27 cellular contexts compared by ENCODE assay signal in genomic region chr5:10676224-10676623, GRCh38.
DNase-seq lines count a peak whose midpoint lies in the region; ATAC-seq, FAIRE-seq and TF ChIP-seq lines count a peak whose summit lies in the region.
"Had no signal": no experiment of that assay in that cellular context is flagged by ENCODE, and none has a peak within 500 bp of the region (broad histone marks: within the 10 kb centered on the region; RNA-seq: fewer than 3 reads in every experiment).

No MANE protein-coding gene starts in this region.

- H3K27ac ChIP-seq in GM12878 (ENCODE audit: control insufficient read depth, insufficient read depth) (no peak overlapping the region), suprapubic skin (no peak overlapping the region), foreskin keratinocyte (no peak overlapping the region), small intestine (ENCODE audit: low read depth in 1 of 2, low read length in 1 of 2) (no peak overlapping the region)
- H3K27ac ChIP-seq: A549, gastroesophageal sphincter, KMS-11, left lung, stomach, tibial artery had no signal

- TF ChIP-seq POLR2A in GM12878 (IDR thresholded peaks at IDR 0.05; ENCODE audit: low read depth, low read length) (peak; percentile 39; the same call in 1 of the 2 replicates), suprapubic skin (IDR thresholded peaks at IDR 0.05) (no peak)

- no peak overlapping the region for H2AFZ ChIP-seq in GM12878 (ENCODE audit: control insufficient read depth, low read depth, low read length)

- TF ChIP-seq RAD21 in GM12878 (IDR thresholded peaks at IDR 0.05; ENCODE audit: insufficient read depth, low read depth, low read length) = no peak

- no peaks in the 10 kb centered on the region for H3K4me1 ChIP-seq in GM12878 (ENCODE audit: control insufficient read depth, insufficient read depth, low read length)
- no peaks in the 10 kb centered on the region for H3K4me1 ChIP-seq in suprapubic skin
- no peaks in the 10 kb centered on the region for H3K4me1 ChIP-seq in foreskin keratinocyte
- H3K4me1 ChIP-seq in small intestine (ENCODE audit: control insufficient read depth in 2 of 2, insufficient read depth in 1 of 2, low read depth in 1 of 2, low read length in 1 of 2) = no peaks in the 10 kb centered on the region
- H3K4me1 ChIP-seq: A549, gastroesophageal sphincter, tibial artery had no signal

- no peaks in the 10 kb centered on the region for H3K4me1 Mint-ChIP-seq in activated naive CD4-positive, alpha-beta T cell treated with anti-CD3 and anti-CD28 coated beads, Interleukin-2, amount 50 U/mL, for 24 hours
- H3K4me1 Mint-ChIP-seq in activated naive CD4-positive, alpha-beta T cell treated with anti-CD3 and anti-CD28 coated beads for 36 hours (ENCODE audit: low read depth) = no peaks in the 10 kb centered on the region

- H3K9me3 ChIP-seq in GM12878 (replicated peaks; ENCODE audit: control insufficient read depth, insufficient read depth, low read length) = no peaks in the 10 kb centered on the region; the same call in 2 of the 3 replicates
- H3K9me3 ChIP-seq in suprapubic skin = no peaks in the 10 kb centered on the region
- no peaks in the 10 kb centered on the region for H3K9me3 ChIP-seq in small intestine (ENCODE audit: control insufficient read depth, low read depth)
- H3K9me3 ChIP-seq: A549, stomach had no signal

- intact Hi-C loops in activated naive CD4-positive, alpha-beta T cell treated with anti-CD3 and anti-CD28 coated beads for 36 hours (cut with micrococcal nuclease) = no loop called here
- intact Hi-C loops in GM12878 (cut with micrococcal nuclease; ENCODE audit: unreplicated experiment) = no loop called here

- no peaks in the 10 kb centered on the region for H3K27me3 Mint-ChIP-seq in activated naive CD4-positive, alpha-beta T cell treated with anti-CD3 and anti-CD28 coated beads, Interleukin-2, amount 50 U/mL, for 24 hours
- H3K27me3 Mint-ChIP-seq in activated naive CD4-positive, alpha-beta T cell treated with anti-CD3 and anti-CD28 coated beads for 36 hours (ENCODE audit: low read depth) = no peaks in the 10 kb centered on the region

- ATAC-seq in GM12878 = no peak
- ATAC-seq in foreskin keratinocyte = no peak
- ATAC-seq in GM19395 (IDR thresholded peaks at IDR 0.05; ENCODE audit: unreplicated experiment) = no peak
- ATAC-seq: CD8-positive, alpha-beta T cell; gastroesophageal sphincter; left lung had no signal

- WGBS in GM12878 (ENCODE audit: insufficient coverage, insufficient replicate concordance, low lambda C conversion rate, missing lambda C conversion rate) = 75% methylated on average over 4 of the region's 4 CpGs
- WGBS in suprapubic skin = 76% methylated on average over 4 of the region's 4 CpGs
- 72 to 84% (median 81%) methylated on average over 4 of the region's 4 CpGs for WGBS in small intestine, 3 donors

- H3K36me3 ChIP-seq in GM12878 (ENCODE audit: control insufficient read depth in 2 of 2, insufficient read depth in 2 of 2, low read length in 1 of 2) (peaks cover 15 to 22% of the 10 kb centered on the region in 2 experiments; a peak in 3 of 4 replicates), suprapubic skin (peaks cover 37% of the 10 kb centered on the region), small intestine (ENCODE audit: control insufficient read depth in 2 of 2, insufficient read depth in 2 of 2, low read length in 2 of 2) (peaks cover 3 to 19% of the 10 kb centered on the region in 2 donors)

- POLR2A ChIA-PET in GM12878 (lab: Charles Lee) = no interaction called here

- TF ChIP-seq CTCF in GM12878 (IDR thresholded peaks at IDR 0.05 in 2 of 3, conservative IDR thresholded peaks at IDR 0.05 in 1 of 3; ENCODE audit: control insufficient read depth in 2 of 3, extremely low read depth in 1 of 3, insufficient read depth in 1 of 3, low read depth in 3 of 3, low read length in 3 of 3) (no peak), suprapubic skin (IDR thresholded peaks at IDR 0.05) (no peak), foreskin keratinocyte (conservative IDR thresholded peaks at IDR 0.05) (no peak)

- RAD21 ChIA-PET in GM12878 (lab: Charles Lee; ENCODE audit: unreplicated experiment) = interaction anchor here (1.4 kb wide), 1 partner anchor 115 kb away, joined by 3 read pairs; no protein-coding TSS in a partner anchor

- no peaks in the 10 kb centered on the region for H3K27me3 ChIP-seq in GM12878 (replicated peaks in 1 of 2; ENCODE audit: control insufficient read depth in 2 of 2, insufficient read depth in 2 of 2, low read length in 1 of 2)
- H3K27me3 ChIP-seq in suprapubic skin = no peaks in the 10 kb centered on the region
- H3K27me3 ChIP-seq in foreskin keratinocyte = no peaks in the 10 kb centered on the region
- H3K27me3 ChIP-seq in small intestine (ENCODE audit: control insufficient read depth in 2 of 2, insufficient read depth in 2 of 2, low read length in 2 of 2) = no peaks in the 10 kb centered on the region
- H3K27me3 ChIP-seq: left lung, stomach, tibial artery had no signal

- H3K27ac Mint-ChIP-seq in activated naive CD4-positive, alpha-beta T cell treated with anti-CD3 and anti-CD28 coated beads, Interleukin-2, amount 50 U/mL, for 24 hours = peak overlapping the region; percentile 46
- no peak overlapping the region for H3K27ac Mint-ChIP-seq in activated naive CD4-positive, alpha-beta T cell treated with anti-CD3 and anti-CD28 coated beads for 36 hours
- H3K27ac Mint-ChIP-seq: CD8-positive, alpha-beta T cell had no signal

- H3K79me2 ChIP-seq in GM12878 (ENCODE audit: control insufficient read depth, insufficient read depth, low read length) = no peaks in the 10 kb centered on the region

- SMC1A ChIA-PET in GM12878 (lab: Charles Lee; ENCODE audit: uncharacterized antibody, unreplicated experiment) = interaction anchor here (0.8 kb wide), 1 partner anchor 47 kb away, joined by 3 read pairs; no protein-coding TSS in a partner anchor

- H3K4me3 ChIP-seq in GM12878 = no peak overlapping the region
- no peak overlapping the region for H3K4me3 ChIP-seq in suprapubic skin
- H3K4me3 ChIP-seq in small intestine (ENCODE audit: low read depth in 1 of 2, low read length in 2 of 2) = no peak overlapping the region
- H3K4me3 ChIP-seq: A549, gastroesophageal sphincter, left lung, stomach, tibial artery had no signal

- in situ Hi-C loops in GM12878 (cut with MboI) = no loop called here

- H3K4me2 ChIP-seq in GM12878 (ENCODE audit: control insufficient read depth, insufficient read depth) = no peak overlapping the region
- H3K4me2 ChIP-seq: A549, KMS-11 had no signal

- CTCF ChIA-PET in activated naive CD4-positive, alpha-beta T cell treated with anti-CD3 and anti-CD28 coated beads for 36 hours (lab: Charles Lee) = no interaction called here
- CTCF ChIA-PET in GM12878 (lab: Yijun Ruan, JAX) = interaction anchor here (0.7 kb wide), 1 partner anchor 48 kb away, joined by 3 read pairs; no protein-coding TSS in a partner anchor

- FAIRE-seq in GM12878 (lab: Jason Lieb, UNC) = no peak
- no peak for FAIRE-seq in small intestine (lab: Jason Lieb, UNC)
- FAIRE-seq: A549, endometrium had no signal

- no peak overlapping the region for H3K9ac ChIP-seq in GM12878 (ENCODE audit: control insufficient read depth, insufficient read depth, low read length)
- H3K9ac ChIP-seq: KMS-11 had no signal

- no peak for DNase-seq in activated naive CD4-positive, alpha-beta T cell treated with anti-CD3 and anti-CD28 coated beads for 36 hours
- DNase-seq in NCI-H2171 (lab: John Stamatoyannopoulos, UW) (peak; percentile 79), GM12878 (ENCODE audit: low read depth, low spot score) (no peak), suprapubic skin (ENCODE audit: low spot score in 2 of 2) (peak; percentile 52 to 59), foreskin keratinocyte (no peak), small intestine (no peak)
- DNase-seq: activated CD4-positive, alpha-beta T cell treated with anti-CD3 and anti-CD28 coated beads for 4 hours; activated CD8-positive, alpha-beta memory T cell treated with anti-CD3 and anti-CD28 coated beads for 24 hours; activated gamma-delta T cell treated with Interleukin-2 at 50 U/mL for 16 hours; activated T-cell treated with anti-CD3 and anti-CD28 coated beads, Interleukin-2, amount 50 U/mL, for 1 hour; CD8-positive, alpha-beta T cell; dermis blood vessel endothelial cell; DMS153; hippocampal formation; mesendoderm; NCI-H146; NCI-H526 treated with DMSO at 0.1 percent for 48 hours; occipital lobe; stomach; tibial artery had no signal

- BruUV-seq in GM12878 (replicated peaks; lab: Mats Ljungman, UMichigan) = no TSS peak

- no peaks in the 10 kb centered on the region for H4K20me1 ChIP-seq in GM12878 (ENCODE audit: control insufficient read depth, insufficient read depth)

- no peak overlapping the region for H3K4me3 Mint-ChIP-seq in activated naive CD4-positive, alpha-beta T cell treated with anti-CD3 and anti-CD28 coated beads, Interleukin-2, amount 50 U/mL, for 24 hours
- H3K4me3 Mint-ChIP-seq in activated naive CD4-positive, alpha-beta T cell treated with anti-CD3 and anti-CD28 coated beads for 36 hours = no peak overlapping the region
- H3K4me3 Mint-ChIP-seq: CD8-positive, alpha-beta T cell had no signal

- H3K9me3 Mint-ChIP-seq in activated naive CD4-positive, alpha-beta T cell treated with anti-CD3 and anti-CD28 coated beads, Interleukin-2, amount 50 U/mL, for 24 hours = no peaks in the 10 kb centered on the region
- peaks cover 13% of the 10 kb centered on the region for H3K9me3 Mint-ChIP-seq in activated naive CD4-positive, alpha-beta T cell treated with anti-CD3 and anti-CD28 coated beads for 36 hours

- TF ChIP-seq EP300 in GM12878 (IDR thresholded peaks at IDR 0.05; ENCODE audit: borderline replicate concordance in 1 of 2, control insufficient read depth in 1 of 2, low read depth in 2 of 2, low read length in 2 of 2) (no peak), suprapubic skin (IDR thresholded peaks at IDR 0.05) (no peak)

- peaks cover 23% of the 10 kb centered on the region for H3K36me3 Mint-ChIP-seq in activated naive CD4-positive, alpha-beta T cell treated with anti-CD3 and anti-CD28 coated beads, Interleukin-2, amount 50 U/mL, for 24 hours
- peaks cover 34% of the 10 kb centered on the region for H3K36me3 Mint-ChIP-seq in activated naive CD4-positive, alpha-beta T cell treated with anti-CD3 and anti-CD28 coated beads for 36 hours (ENCODE audit: low read depth)

Comparison
In these comparisons a context has a peak if more than half of its experiments do, and no peak if none do; other contexts are left out.
1. DNase-seq: peak in NCI-H2171 (single experiment) and suprapubic skin (2 of 2); none in activated naive CD4-positive, alpha-beta T cell treated with anti-CD3 and anti-CD28 coated beads for 36 hours (single experiment), GM12878 (single experiment), foreskin keratinocyte (0 of 2) and small intestine (single experiment).